In the genomic region with DNA sequence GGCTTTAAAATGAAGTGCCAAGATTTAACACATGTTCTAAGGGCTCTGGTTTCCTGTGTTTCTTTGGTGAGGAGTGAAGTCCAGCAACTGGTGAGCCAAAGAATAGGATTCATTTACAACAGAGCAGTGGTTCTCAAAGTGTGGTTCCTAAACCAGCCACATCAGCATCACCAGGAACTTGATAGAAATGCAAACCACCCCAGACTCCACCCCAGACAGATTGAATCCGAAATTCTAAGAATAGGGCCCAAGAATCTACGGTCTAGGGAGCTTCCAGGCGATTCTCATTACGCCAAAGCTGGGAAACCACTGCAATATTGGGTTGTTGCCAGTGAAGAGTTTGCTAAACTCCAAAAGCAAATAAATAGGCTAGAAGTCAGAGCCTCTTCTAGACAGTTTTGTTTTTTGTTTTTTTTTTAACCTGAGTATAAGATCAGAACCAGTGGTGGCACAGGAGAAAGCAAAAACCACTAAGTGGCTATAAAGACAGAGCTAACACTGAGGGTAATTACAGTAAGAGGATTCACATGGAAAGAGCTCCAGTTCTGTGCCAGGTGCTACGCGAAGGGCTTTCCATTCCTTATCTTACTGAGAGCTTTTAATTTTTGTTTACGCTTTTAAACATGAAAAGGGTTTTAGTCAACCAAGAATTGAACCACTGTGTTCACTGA, we compare ENCODE assay signal across 1 cellular context.
TF ChIP-seq lines count a peak whose summit lies in the region.

No MANE protein-coding gene starts in this region.

TF ChIP-seq in SK-N-SH, 30 proteins besides CTCF, POLR2A, EP300 and RAD21 (continued from another document):
- no peak for TF ChIP-seq PBX3 (IDR thresholded peaks at IDR 0.05)
- TF ChIP-seq, protein P1, sequence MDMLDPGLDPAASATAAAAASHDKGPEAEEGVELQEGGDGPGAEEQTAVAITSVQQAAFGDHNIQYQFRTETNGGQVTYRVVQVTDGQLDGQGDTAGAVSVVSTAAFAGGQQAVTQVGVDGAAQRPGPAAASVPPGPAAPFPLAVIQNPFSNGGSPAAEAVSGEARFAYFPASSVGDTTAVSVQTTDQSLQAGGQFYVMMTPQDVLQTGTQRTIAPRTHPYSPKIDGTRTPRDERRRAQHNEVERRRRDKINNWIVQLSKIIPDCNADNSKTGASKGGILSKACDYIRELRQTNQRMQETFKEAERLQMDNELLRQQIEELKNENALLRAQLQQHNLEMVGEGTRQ (IDR thresholded peaks at IDR 0.05; ENCODE audit: borderline replicate concordance, low read depth, low read length): no peak
